Comparison of ENCODE assay signal across 8 cellular contexts in genomic region chr6:131029661-131030297, GRCh38. TPM values are rescaled to one million over a fixed set of nuclear protein-coding genes. Genes with fewer than 3 reads are reported as not detected.
A peak's percentile ranks its signal among the peaks of the same experiment; 100 is the strongest.
DNase-seq lines count a peak whose midpoint lies in the region; ATAC-seq, FAIRE-seq and TF ChIP-seq lines count a peak whose summit lies in the region.

No MANE protein-coding gene starts in this region.

- no peak overlapping the region for H2BK12ac ChIP-seq in trophoblast cell (ENCODE audit: low read length)

- H3K36me3 ChIP-seq in astrocyte (ENCODE audit: insufficient read depth, low read length) = no peaks in the 10 kb centered on the region
- no peaks in the 10 kb centered on the region for H3K36me3 ChIP-seq in trophoblast cell (ENCODE audit: control insufficient read depth in 1 of 2, insufficient read depth in 2 of 2, low read length in 2 of 2)
- H3K36me3 ChIP-seq in esophagus squamous epithelium = no peaks in the 10 kb centered on the region

- H3K9ac ChIP-seq in astrocyte (ENCODE audit: low read length) (peak overlapping the region; percentile 37), trophoblast cell (ENCODE audit: low read length) (no peak overlapping the region)

- peaks cover 12% of the 10 kb centered on the region for H3K4me1 ChIP-seq in astrocyte (ENCODE audit: insufficient read depth, low read length)
- H3K4me1 ChIP-seq in trophoblast cell (ENCODE audit: control insufficient read depth in 1 of 2, insufficient read depth in 2 of 2, low read length in 2 of 2) = peaks cover 0 to 4% of the 10 kb centered on the region in 2 experiments
- no peaks in the 10 kb centered on the region for H3K4me1 ChIP-seq in esophagus squamous epithelium

- H4K8ac ChIP-seq in trophoblast cell (ENCODE audit: low read depth, low read length) = no peak overlapping the region

- no peaks in the 10 kb centered on the region for H3K36me3 Mint-ChIP-seq in astrocyte (ENCODE audit: low read depth, unreplicated experiment)

- no peaks in the 10 kb centered on the region for H3K27me3 Mint-ChIP-seq in astrocyte (ENCODE audit: low read depth, unreplicated experiment)

- no peak overlapping the region for H2BK120ac ChIP-seq in trophoblast cell (ENCODE audit: insufficient read depth, low read length, poor library complexity)

- no peak for TF ChIP-seq CTCF in astrocyte (IDR thresholded peaks at IDR 0.05; ENCODE audit: insufficient read depth, low read depth, low read length)
- TF ChIP-seq CTCF in esophagus squamous epithelium (IDR thresholded peaks at IDR 0.05) = no peak

- H2AFZ ChIP-seq in astrocyte (ENCODE audit: low read depth, low read length) (peak overlapping the region; percentile 31), trophoblast cell (ENCODE audit: insufficient read depth, low read length, poor library complexity) (no peak overlapping the region)

- H3K23ac ChIP-seq in trophoblast cell (ENCODE audit: low read length) = no peak overlapping the region

- H3K4me3 ChIP-seq in astrocyte (ENCODE audit: insufficient read depth, low read depth, low read length) (peak overlapping the region; percentile 15), trophoblast cell (ENCODE audit: low read depth, low read length) (no peak overlapping the region), esophagus squamous epithelium (no peak overlapping the region)

- DNase-seq in astrocyte (ENCODE audit: low read depth) (peak; percentile 50), trophoblast cell (peak in 1 of 2 donors; percentile 4), esophagus squamous epithelium (lab: John Stamatoyannopoulos, UW) (no peak), NCI-H1694 treated with DMSO at 0.1 percent for 48 hours (lab: John Stamatoyannopoulos, UW) (no peak), NCI-H524 (lab: John Stamatoyannopoulos, UW) (no peak), SKM-1 (lab: John Stamatoyannopoulos, UW; ENCODE audit: unreplicated experiment) (no peak)

- no peaks in the 10 kb centered on the region for H4K20me1 ChIP-seq in astrocyte (ENCODE audit: insufficient read depth, low read length)

- TF ChIP-seq POLR2A in esophagus squamous epithelium (IDR thresholded peaks at IDR 0.05) = no peak

- no CpG with 5 or more reads among the region's 6 CpGs for WGBS in trophoblast cell (ENCODE audit: extremely low coverage, insufficient coverage, insufficient read length)
- 54 to 59% methylated on average over 2 to 3 of the region's 6 CpGs for WGBS in esophagus squamous epithelium, 2 donors

- peak overlapping the region; percentile 64 for H3K27ac Mint-ChIP-seq in astrocyte (ENCODE audit: unreplicated experiment)

- peak overlapping the region; percentile 47 for H3K4me3 Mint-ChIP-seq in astrocyte (ENCODE audit: unreplicated experiment)

- H3K9me3 Mint-ChIP-seq in astrocyte (ENCODE audit: unreplicated experiment) = no peaks in the 10 kb centered on the region

- intact Hi-C loops in esophagus squamous epithelium (cut with DNase I) = no loop called here

- peak; percentile 80 for FAIRE-seq in astrocyte (lab: Jason Lieb, UNC)

- H3K27me3 ChIP-seq in astrocyte (ENCODE audit: insufficient read depth, low read length) (no peaks in the 10 kb centered on the region), trophoblast cell (ENCODE audit: insufficient read depth, low read length) (no peaks in the 10 kb centered on the region), esophagus squamous epithelium (no peaks in the 10 kb centered on the region)

- H3K79me2 ChIP-seq in astrocyte (ENCODE audit: insufficient read depth, low read length) (peaks cover 64% of the 10 kb centered on the region), trophoblast cell (ENCODE audit: control insufficient read depth, insufficient read depth, low read length, poor library complexity) (peaks cover 1% of the 10 kb centered on the region)

- H3K14ac ChIP-seq in trophoblast cell (ENCODE audit: low read length) = no peak overlapping the region

- H2BK5ac ChIP-seq in trophoblast cell (ENCODE audit: low read depth, low read length, poor library complexity) = no peak overlapping the region

- H3K27ac ChIP-seq in astrocyte (ENCODE audit: low read depth, low read length) (peak overlapping the region; percentile 56), trophoblast cell (ENCODE audit: low read depth, low read length) (no peak overlapping the region), esophagus squamous epithelium (no peak overlapping the region)

- H4K91ac ChIP-seq in trophoblast cell (ENCODE audit: low read depth, low read length) = no peak overlapping the region

- H4K12ac ChIP-seq in trophoblast cell (ENCODE audit: low read depth, low read length) = no peak overlapping the region

- H3K4me2 ChIP-seq in astrocyte (ENCODE audit: low read length) (peak overlapping the region; percentile 80), trophoblast cell (ENCODE audit: low read length) (no peak overlapping the region)

- no peak overlapping the region for H3K4ac ChIP-seq in trophoblast cell (ENCODE audit: low read depth, low read length)

- H3K18ac ChIP-seq in trophoblast cell (ENCODE audit: low read length) = peak overlapping the region; percentile 40

- ATAC-seq in GM19043 (IDR thresholded peaks at IDR 0.05; ENCODE audit: low read depth, unreplicated experiment) = peak; percentile 88
- peak; percentile 90 for ATAC-seq in HG02981 (IDR thresholded peaks at IDR 0.05; ENCODE audit: unreplicated experiment)

- H3K9me3 ChIP-seq in astrocyte (ENCODE audit: insufficient read depth, low read depth, low read length) (no peaks in the 10 kb centered on the region), trophoblast cell (ENCODE audit: insufficient read depth, low read depth, low read length) (no peaks in the 10 kb centered on the region), esophagus squamous epithelium (no peaks in the 10 kb centered on the region)

- no peaks in the 10 kb centered on the region for H3K79me1 ChIP-seq in trophoblast cell (ENCODE audit: low read length)

- H2AK5ac ChIP-seq in trophoblast cell (ENCODE audit: low read length) = no peak overlapping the region

- peaks cover 27% of the 10 kb centered on the region for H3K4me1 Mint-ChIP-seq in astrocyte (ENCODE audit: low read depth, unreplicated experiment)

RNA-seq across cellular contexts. Expression of gene EPB41L2, which starts 33.3 kb away (rescaled TPM):
- 120 and 136 TPM in 2 replicates for total RNA-seq in astrocyte
- 35.0 and 39.1 TPM in 2 replicates for polyA plus RNA-seq in trophoblast cell (2013)
- total RNA-seq in esophagus squamous epithelium = 10 to 100 TPM in 3 of 4 donors, 1 to 10 TPM in 1; 6.2 to 58.0 (median 14.9) TPM
